Comparison of ENCODE assay signal across 20 cellular contexts in the genomic region with DNA sequence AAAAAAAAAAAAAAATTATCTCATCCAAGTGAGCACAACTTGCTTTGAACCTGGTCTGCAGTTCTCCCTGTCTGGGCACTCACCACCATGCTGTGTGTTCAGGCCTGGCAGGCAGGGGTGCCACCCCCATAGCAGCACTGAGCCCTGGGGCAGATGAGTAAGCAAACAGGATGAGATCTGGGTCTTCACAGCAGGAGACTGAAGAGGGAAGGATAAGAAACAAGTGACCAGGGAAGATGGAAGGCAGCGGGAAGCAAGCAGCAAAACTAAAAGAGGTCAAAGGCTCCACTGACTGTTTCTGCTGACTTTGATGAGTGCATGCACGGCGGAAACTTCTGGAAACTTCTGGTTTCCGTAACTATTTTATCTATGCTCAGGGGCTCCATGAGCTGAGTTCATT.
DNase-seq lines count a peak whose midpoint lies in the region; ATAC-seq and TF ChIP-seq lines count a peak whose summit lies in the region.
"Had no signal": no experiment of that assay in that cellular context is flagged by ENCODE, and none has a peak within 500 bp of the region (broad histone marks: within the 10 kb centered on the region; RNA-seq: fewer than 3 reads in every experiment).

No MANE protein-coding gene starts in this region.

- H2AFZ ChIP-seq in mesenchymal stem cell (ENCODE audit: low read depth, low read length): no peak overlapping the region

- H3K4me2 ChIP-seq in mesenchymal stem cell (ENCODE audit: low read length, poor library complexity, severe bottlenecking): no peak overlapping the region

- H3K36me3 ChIP-seq in mesenchymal stem cell (ENCODE audit: control insufficient read depth in 1 of 2, insufficient read depth in 2 of 2, low read depth in 1 of 2, low read length in 2 of 2) (no peaks in the 10 kb centered on the region), spleen (no peaks in the 10 kb centered on the region)
- H3K36me3 ChIP-seq: thyroid gland had no signal

- in situ Hi-C loops in KBM-7 (cut with MboI; ENCODE audit: low pct_unique_long_range_greater_than_20kb, low sequenced_read_pairs): no loop called here

- TF ChIP-seq POLR2A in spleen (IDR thresholded peaks at IDR 0.05): no peak

- no peak overlapping the region for H2BK15ac ChIP-seq in mesenchymal stem cell (ENCODE audit: low read depth, poor library complexity, severe bottlenecking)

- H3K79me1 ChIP-seq in mesenchymal stem cell (replicated peaks; ENCODE audit: low read length, poor library complexity, severe bottlenecking): no peaks in the 10 kb centered on the region

- H2AK5ac ChIP-seq in mesenchymal stem cell (ENCODE audit: low read length, severe bottlenecking): no peak overlapping the region

- H3K9me3 ChIP-seq in mesenchymal stem cell (ENCODE audit: control insufficient read depth, low read length) (no peaks in the 10 kb centered on the region), spleen (no peaks in the 10 kb centered on the region)
- H3K9me3 ChIP-seq: thyroid gland had no signal

- no peak overlapping the region for H3K4me3 ChIP-seq in mesenchymal stem cell (ENCODE audit: insufficient read depth in 1 of 2, low read depth in 1 of 2, low read length in 2 of 2)
- H3K4me3 ChIP-seq in spleen: no peak overlapping the region
- H3K4me3 ChIP-seq: lung, thyroid gland had no signal

- ATAC-seq in GM19035 (IDR thresholded peaks at IDR 0.05; ENCODE audit: unreplicated experiment): no peak
- ATAC-seq: activated CD8-positive, alpha-beta T cell treated with anti-CD3 and anti-CD28 coated beads for 36 hours; natural killer cell treated with Interleukin-12 subunit alpha and Interleukin-12 subunit beta and Interleukin-15 and Interleukin-18, amount 100 ng/mL, for 72 hours; stimulated activated memory B cell treated with anti-CD40 and anti-IgM and Interleukin-4, amounts not matched to agents 10 μg/mL and 1 μg/mL and 100 μg/mL, for 72 hours had no signal

- intact Hi-C loops in spleen (cut with DNase I; ENCODE audit: low total_unique reads): no loop called here

- H4K91ac ChIP-seq in mesenchymal stem cell (ENCODE audit: low read length): no peak overlapping the region

- no peak overlapping the region for H2BK120ac ChIP-seq in mesenchymal stem cell (ENCODE audit: low read depth, low read length)

- H3K4me1 ChIP-seq in mesenchymal stem cell (ENCODE audit: control insufficient read depth, insufficient read depth, low read depth, low read length) (peaks cover 11% of the 10 kb centered on the region), spleen (no peaks in the 10 kb centered on the region)
- H3K4me1 ChIP-seq: thyroid gland had no signal

- H3K18ac ChIP-seq in mesenchymal stem cell (ENCODE audit: low read depth in 1 of 2, low read length in 2 of 2): no peak overlapping the region

- TF ChIP-seq CTCF in spleen (IDR thresholded peaks at IDR 0.05 in 8 of 11, conservative IDR thresholded peaks at IDR 0.05 in 3 of 11): no peak

- no peak overlapping the region for H2BK5ac ChIP-seq in mesenchymal stem cell (ENCODE audit: low read depth, low read length, poor library complexity, severe bottlenecking)

- no peak overlapping the region for H3K23ac ChIP-seq in mesenchymal stem cell (ENCODE audit: low read length in 2 of 2)

- H3K27me3 ChIP-seq in mesenchymal stem cell (ENCODE audit: control insufficient read depth in 1 of 2, insufficient read depth in 1 of 2, low read length in 2 of 2) (peaks cover 0 to 14% of the 10 kb centered on the region in 2 experiments), spleen (replicated peaks in 1 of 7) (no peaks in the 10 kb centered on the region)
- H3K27me3 ChIP-seq: thyroid gland had no signal

- peak overlapping the region; percentile 34 for H3K27ac ChIP-seq in mesenchymal stem cell (ENCODE audit: low read length, poor library complexity, severe bottlenecking)
- peak overlapping the region in 3 of 8 donors; percentile 3 to 15 (median 5) for H3K27ac ChIP-seq in spleen
- H3K27ac ChIP-seq: HL-60, thyroid gland had no signal

- no peak overlapping the region for H3K4ac ChIP-seq in mesenchymal stem cell (ENCODE audit: low read depth in 1 of 2, low read length in 2 of 2)

- peak; percentile 40 for DNase-seq in ELR (ENCODE audit: low read depth)
- peak; percentile 61 for DNase-seq in M059J (ENCODE audit: low read depth)
- DNase-seq in brain pericyte (ENCODE audit: low read depth, low spot score): peak; percentile 82
- no peak for DNase-seq in mesenchymal stem cell
- DNase-seq in glomerular visceral epithelial cell (ENCODE audit: extremely low spot score): no peak
- DNase-seq in KBM-7: no peak
- DNase-seq in spleen: no peak
- DNase-seq: activated B cell treated with CpG ODN at 0.5 μM for 24 hours; activated CD8-positive, alpha-beta T cell treated with anti-CD3 and anti-CD28 coated beads for 36 hours; foreskin fibroblast; GF-D8; Kasumi-1; NK-92 treated with Interleukin-12 subunit alpha and Interleukin-12 subunit beta, amount 100 ng/mL, for 24 hours; T-helper 1 cell; thyroid gland had no signal

- H4K8ac ChIP-seq in mesenchymal stem cell (ENCODE audit: low read length): no peak overlapping the region

- H3K14ac ChIP-seq in mesenchymal stem cell (ENCODE audit: low read length in 2 of 2): no peak overlapping the region

- H3K9ac ChIP-seq in mesenchymal stem cell (ENCODE audit: low read length): no peak overlapping the region

- H2BK12ac ChIP-seq in mesenchymal stem cell (ENCODE audit: low read length in 2 of 2): no peak overlapping the region

- WGBS in mesenchymal stem cell: 79% methylated on average over 4 of the region's 4 CpGs
- WGBS in spleen, 5 donors: 60 to 81% (median 77%) methylated on average over 4 of the region's 4 CpGs

Comparison
In these comparisons a context has a peak if more than half of its experiments do, and no peak if none do; other contexts are left out.
1. DNase-seq: peak in ELR (single experiment), M059J (single experiment) and brain pericyte (single experiment); none in mesenchymal stem cell (single experiment), glomerular visceral epithelial cell (single experiment), KBM-7 (single experiment) and spleen (single experiment).